17 cellular contexts compared by ENCODE assay signal in genomic region chr4:112236040-112236439, GRCh38. TPM values are rescaled to one million over a fixed set of nuclear protein-coding genes. Genes with fewer than 3 reads are reported as not detected.
DNase-seq lines count a peak whose midpoint lies in the region; ATAC-seq, FAIRE-seq and TF ChIP-seq lines count a peak whose summit lies in the region.
"Had no signal": no experiment of that assay in that cellular context is flagged by ENCODE, and none has a peak within 500 bp of the region (broad histone marks: within the 10 kb centered on the region; RNA-seq: fewer than 3 reads in every experiment).

No MANE protein-coding gene starts in this region.

- H3K27ac ChIP-seq in HepG2 (ENCODE audit: extremely low read length, insufficient read depth, low read length) (no peak overlapping the region), right lobe of liver (no peak overlapping the region), H1 (ENCODE audit: low read depth, low read length) (no peak overlapping the region)

- H3K4me3 Mint-ChIP-seq in T-helper 17 cell (peak overlapping the region; percentile 64), type B pancreatic cell (no peak overlapping the region)
- H3K4me3 Mint-ChIP-seq: B cell; CD4-positive, alpha-beta T cell had no signal

- no peak overlapping the region for H2BK120ac ChIP-seq in H1 (replicated peaks; ENCODE audit: low read depth, low read length)

- TF ChIP-seq CTCF in HepG2 (CRISPR knock-in tag; IDR thresholded peaks at IDR 0.05) (no peak), right lobe of liver (IDR thresholded peaks at IDR 0.05) (no peak), H1 (IDR thresholded peaks at IDR 0.05; ENCODE audit: control extremely low read depth in 1 of 3, insufficient read depth in 1 of 3, low read depth in 1 of 3, low read length in 3 of 3) (no peak), type B pancreatic cell (conservative IDR thresholded peaks at IDR 0.05) (no peak), GM13976 (IDR thresholded peaks at IDR 0.05; ENCODE audit: borderline replicate concordance, control extremely low read depth, extremely low read depth, insufficient read depth, missing control alignments) (no peak)

- H2AFZ ChIP-seq in HepG2 (ENCODE audit: low read length) (no peak overlapping the region), H1 (ENCODE audit: low read length) (no peak overlapping the region)

- FAIRE-seq in HepG2 (lab: Jason Lieb, UNC): no peak
- FAIRE-seq in H1 (lab: Jason Lieb, UNC): no peak
- FAIRE-seq: GM12878 had no signal

- no peaks in the 10 kb centered on the region for H3K9me3 Mint-ChIP-seq in type B pancreatic cell
- H3K9me3 Mint-ChIP-seq: CD4-positive, alpha-beta T cell had no signal

- no peak overlapping the region for H2AK5ac ChIP-seq in H1 (ENCODE audit: low read depth, low read length)

- no peak overlapping the region for H4K8ac ChIP-seq in H1 (ENCODE audit: extremely low read depth, insufficient read depth, low read length)

- H3K27me3 ChIP-seq in HepG2 (ENCODE audit: control insufficient read depth in 1 of 2, insufficient read depth in 2 of 2, low read length in 2 of 2) (no peaks in the 10 kb centered on the region; a peak in 1 of 5 replicates), right lobe of liver (no peaks in the 10 kb centered on the region), H1 (replicated peaks in 1 of 4; ENCODE audit: control insufficient read depth in 3 of 4, extremely low read depth in 1 of 4, insufficient read depth in 3 of 4, low read length in 3 of 4) (no peaks in the 10 kb centered on the region)

- peaks cover 23% of the 10 kb centered on the region for H4K20me1 ChIP-seq in HepG2 (ENCODE audit: insufficient read depth, low read length)
- peaks cover 3 to 6% of the 10 kb centered on the region in 2 experiments for H4K20me1 ChIP-seq in H1 (replicated peaks in 1 of 2; ENCODE audit: control insufficient read depth in 1 of 2, insufficient read depth in 2 of 2, low read length in 2 of 2)

- peaks cover 16% of the 10 kb centered on the region for H3K36me3 Mint-ChIP-seq in T-helper 17 cell (ENCODE audit: low read depth)
- peaks cover 4% of the 10 kb centered on the region for H3K36me3 Mint-ChIP-seq in type B pancreatic cell

- POLR2A ChIA-PET in HepG2 (lab: Yijun Ruan, JAX) (interaction anchor here (0.9 to 1.1 kb wide), 2 partner anchors 21 to 134 kb away, joined by 3 to 4 read pairs; no protein-coding TSS in a partner anchor), H1 (lab: Charles Lee; ENCODE audit: partially characterized antibody) (interaction anchor here (0.7 kb wide), 1 partner anchor 73 kb away, joined by 3 read pairs; no protein-coding TSS in a partner anchor)

- TF ChIP-seq POLR2A in HepG2 (IDR thresholded peaks at IDR 0.05; ENCODE audit: insufficient read depth in 1 of 2, low read depth in 2 of 2, low read length in 2 of 2): no peak
- no peak for TF ChIP-seq POLR2A in right lobe of liver (IDR thresholded peaks at IDR 0.05)
- no peak for TF ChIP-seq POLR2A in H1 (IDR thresholded peaks at IDR 0.05; ENCODE audit: control extremely low read depth in 1 of 2, low read depth in 2 of 2, low read length in 2 of 2)

- no peak overlapping the region for H3K56ac ChIP-seq in H1 (replicated peaks; ENCODE audit: insufficient read length, low read depth, low read length)

- H2BK15ac ChIP-seq in H1 (ENCODE audit: low read length): no peak overlapping the region

- TF ChIP-seq RAD21 in HepG2 (CRISPR knock-in tag; IDR thresholded peaks at IDR 0.05) (no peak), H1 (IDR thresholded peaks at IDR 0.05 in 1 of 2, conservative IDR thresholded peaks at IDR 0.05 in 1 of 2; ENCODE audit: low read depth in 2 of 2, low read length in 2 of 2) (no peak)

- H3K27ac Mint-ChIP-seq in T-helper 17 cell (no peak overlapping the region), type B pancreatic cell (peak overlapping the region; percentile 2)
- H3K27ac Mint-ChIP-seq: B cell; CD4-positive, alpha-beta T cell had no signal

- peaks cover 54% of the 10 kb centered on the region for H3K4me1 ChIP-seq in HepG2 (ENCODE audit: insufficient read depth, low read length)
- H3K4me1 ChIP-seq in right lobe of liver: peaks cover 0 to 17% (median 7%) of the 10 kb centered on the region in 4 donors
- peaks cover 0 to 3% (median 0%) of the 10 kb centered on the region in 4 experiments; a peak in 1 of 7 replicates for H3K4me1 ChIP-seq in H1 (replicated peaks in 1 of 4; ENCODE audit: control insufficient read depth in 3 of 4, insufficient read depth in 4 of 4, low read length in 3 of 4)

- H2BK5ac ChIP-seq in H1 (ENCODE audit: low read depth, low read length): no peak overlapping the region

- H2BK12ac ChIP-seq in H1 (ENCODE audit: low read depth, low read length): no peak overlapping the region

- CTCF ChIA-PET in HepG2 (lab: Yijun Ruan, JAX; ENCODE audit: low intra/inter-chr PET ratio, low total read pairs): interaction anchor here (1.8 to 3.1 kb wide), 2 partner anchors 22 to 136 kb away, joined by 14 to 36 read pairs; no protein-coding TSS in a partner anchor
- CTCF ChIA-PET in H1 (lab: Charles Lee; ENCODE audit: partially characterized antibody): interaction anchor here (0.6 to 8.7 kb wide), 16 partner anchors 9 to 934 kb away, joined by 3 to 97 read pairs (median 3); no protein-coding TSS in a partner anchor

- intact Hi-C loops in HepG2 (cut with micrococcal nuclease; ENCODE audit: unreplicated experiment) (no loop called here), right lobe of liver (cut with DNase I) (loop anchor here in 1 of 2 donors (10.0 kb wide), 1 partner anchor 131 kb away; no protein-coding TSS in a partner anchor)

- no peak overlapping the region for H3K18ac ChIP-seq in H1 (ENCODE audit: extremely low read depth, low read length)

- H3K4me1 Mint-ChIP-seq in T-helper 17 cell (peaks cover 48% of the 10 kb centered on the region), type B pancreatic cell (ENCODE audit: unreplicated experiment) (peaks cover 40% of the 10 kb centered on the region)

- no TSS peak for BruUV-seq in HepG2 (replicated peaks; lab: Mats Ljungman, UMichigan)

- H3K23me2 ChIP-seq in H1 (ENCODE audit: low read depth, low read length): peaks cover 4% of the 10 kb centered on the region; the same call in 1 of the 2 replicates

- no peak overlapping the region for H2BK20ac ChIP-seq in H1 (ENCODE audit: low read length)

- peaks cover 82% of the 10 kb centered on the region for H3K79me2 ChIP-seq in HepG2 (ENCODE audit: insufficient read depth, low read length)
- peaks cover 8 to 84% of the 10 kb centered on the region in 2 experiments for H3K79me2 ChIP-seq in H1 (ENCODE audit: control insufficient read depth in 1 of 2, insufficient read depth in 2 of 2, low read length in 2 of 2)

- no peaks in the 10 kb centered on the region for H3K27me3 Mint-ChIP-seq in T-helper 17 cell
- H3K27me3 Mint-ChIP-seq in type B pancreatic cell: no peaks in the 10 kb centered on the region
- H3K27me3 Mint-ChIP-seq: B cell; CD4-positive, alpha-beta T cell had no signal

- DNase-seq in HepG2 (ENCODE audit: low spot score): no peak
- no peak for DNase-seq in right lobe of liver
- DNase-seq in T-helper 17 cell: no peak
- no peak for DNase-seq in H1 (ENCODE audit: low read depth in 1 of 2, low spot score in 2 of 2)
- no peak for DNase-seq in type B pancreatic cell (ENCODE audit: extremely low spot score, unreplicated experiment)
- DNase-seq in AG08396 (ENCODE audit: low spot score): no peak
- no peak for DNase-seq in GM13976 (ENCODE audit: low spot score)
- DNase-seq in NCI-H187 (lab: John Stamatoyannopoulos, UW): no peak
- DNase-seq: 8988T; ACHN; C1 segment of cervical spinal cord; CD4-positive, alpha-beta T cell; DMS79; GOT3 had no signal

- H3K79me1 ChIP-seq in H1 (ENCODE audit: low read depth, low read length): no peaks in the 10 kb centered on the region

- H3K4me2 ChIP-seq in HepG2 (ENCODE audit: low read depth, low read length) (no peak overlapping the region), H1 (ENCODE audit: insufficient read depth in 1 of 2, low read depth in 2 of 2, low read length in 2 of 2) (no peak overlapping the region)

- H4K91ac ChIP-seq in H1 (replicated peaks; ENCODE audit: insufficient read length, low read length): no peak overlapping the region

- H4K5ac ChIP-seq in H1 (ENCODE audit: insufficient read length, low read depth, low read length): no peak overlapping the region

- no peak overlapping the region for H3K23ac ChIP-seq in H1 (ENCODE audit: insufficient read length)

- H3K9ac ChIP-seq in HepG2 (ENCODE audit: insufficient read depth, low read depth, low read length): no peak overlapping the region
- no peak overlapping the region for H3K9ac ChIP-seq in H1 (replicated peaks in 1 of 4; ENCODE audit: extremely low read depth in 1 of 4, low read depth in 3 of 4, low read length in 3 of 4)

- ATAC-seq in HepG2: no peak
- ATAC-seq in right lobe of liver: no peak
- ATAC-seq in T-helper 17 cell: no peak
- ATAC-seq: GM12878 had no signal

- 99% methylated on average over 2 of the region's 2 CpGs for WGBS in HepG2 (ENCODE audit: low lambda C conversion rate)
- WGBS in right lobe of liver (ENCODE audit: insufficient coverage, low coverage, low lambda C conversion rate, missing lambda C conversion rate): 90% methylated on average over 2 of the region's 2 CpGs
- WGBS in H1 (ENCODE audit: extremely low coverage in 1 of 2, insufficient coverage in 1 of 2, insufficient read length in 1 of 2, insufficient replicate concordance in 2 of 2, low coverage in 1 of 2, low lambda C conversion rate in 2 of 2, missing lambda C conversion rate in 1 of 2), 2 experiments: 97% methylated on average over 2 of the region's 2 CpGs; no CpG with 5 or more reads in 1 of the 2 experiments

- peaks cover 0 to 16% of the 10 kb centered on the region in 2 experiments; a peak in 4 of 5 replicates for H3K36me3 ChIP-seq in HepG2 (replicated peaks in 1 of 2; ENCODE audit: control insufficient read depth in 1 of 2, insufficient read depth in 2 of 2, low read length in 2 of 2)
- no peaks in the 10 kb centered on the region for H3K36me3 ChIP-seq in right lobe of liver
- H3K36me3 ChIP-seq in H1 (ENCODE audit: control insufficient read depth in 2 of 4, insufficient read depth in 4 of 4, low read length in 3 of 4): no peaks in the 10 kb centered on the region
- H3K36me3 ChIP-seq: HAP-1 had no signal

- H3K9me3 ChIP-seq in HepG2 (ENCODE audit: low read length) (no peaks in the 10 kb centered on the region), right lobe of liver (no peaks in the 10 kb centered on the region), T-helper 17 cell (ENCODE audit: control insufficient read depth, low read length, poor library complexity, severe bottlenecking) (no peaks in the 10 kb centered on the region), H1 (ENCODE audit: insufficient read depth in 2 of 2, low read depth in 1 of 2, low read length in 1 of 2) (no peaks in the 10 kb centered on the region)
- H3K9me3 ChIP-seq: HAP-1 had no signal

- no peak for TF ChIP-seq EP300 in HepG2 (IDR thresholded peaks at IDR 0.05; ENCODE audit: low read depth in 2 of 2, low read length in 2 of 2)
- no peak for TF ChIP-seq EP300 in HepG2 (CRISPR knock-in tag; IDR thresholded peaks at IDR 0.05; ENCODE audit: borderline replicate concordance)
- TF ChIP-seq EP300 in H1 (IDR thresholded peaks at IDR 0.05; ENCODE audit: borderline replicate concordance in 1 of 2, low read depth in 2 of 2, low read length in 2 of 2): no peak

- H3K4ac ChIP-seq in H1 (replicated peaks; ENCODE audit: insufficient read length, low read depth, low read length): no peak overlapping the region

- H3K4me3 ChIP-seq in HepG2 (replicated peaks in 1 of 3; ENCODE audit: insufficient read depth in 1 of 3, low read depth in 2 of 3, low read length in 3 of 3) (no peak overlapping the region), right lobe of liver (no peak overlapping the region), H1 (ENCODE audit: extremely low read depth in 1 of 4, insufficient read depth in 2 of 4, low read depth in 3 of 4, low read length in 4 of 4) (no peak overlapping the region)
- H3K4me3 ChIP-seq: GM12878, HAP-1 had no signal

- no peak overlapping the region for H3K14ac ChIP-seq in H1 (ENCODE audit: insufficient read length)

- in situ Hi-C loops in HepG2 (cut with HindIII; ENCODE audit: extremely low pct_ligation_motif_present, low pct_unique_long_range_greater_than_20kb) (no loop called here), GM13976 (cut with MboI; ENCODE audit: low sequenced_read_pairs, unreplicated experiment) (loop anchor here (5.0 kb wide), 1 partner anchor 134 kb away; no protein-coding TSS in a partner anchor)

RNA-seq across cellular contexts. Expression of gene AP1AR, which starts 4.5 kb away (rescaled TPM):
- total RNA-seq in HepG2 (2016; rRNA removed; fragmentation: Illumina TruSeq; extraction: Trizol) (39.9 and 43.5 TPM in 2 replicates), right lobe of liver (10 to 100 TPM in 4 of 6 experiments, 1 to 10 TPM in 2; 9.2 to 13.8 (median 11.1) TPM), T-helper 17 cell (10 to 100 TPM; 10.4 to 15.2 TPM), type B pancreatic cell (ENCODE audit: low replicate concordance) (14.5 and 18.9 TPM in 2 replicates)
- 9.9 and 12.4 TPM in 2 replicates for total RNA-seq in HepG2 (2016; cell fraction: cytosol; rRNA removed; fragmentation: Illumina TruSeq; extraction: Trizol; ENCODE audit: low read depth)
- total RNA-seq in HepG2 (2016; cell fraction: insoluble cytoplasmic fraction; rRNA removed; fragmentation: Illumina TruSeq; extraction: Trizol): 37.3 and 48.0 TPM in 2 replicates
- 32.1 and 34.9 TPM in 2 replicates for total RNA-seq in HepG2 (2016; cell fraction: membrane; rRNA removed; fragmentation: Illumina TruSeq; extraction: Trizol)
- 36.3 and 37.1 TPM in 2 replicates for total RNA-seq in HepG2 (2016; cell fraction: nucleus; rRNA removed; fragmentation: Illumina TruSeq; extraction: Trizol)
- polyA plus RNA-seq in HepG2 (2011; rRNA removed) (18.7 and 24.9 TPM in 2 replicates), H1 (2011; rRNA removed) (5.3 and 7.2 TPM in 2 replicates)
- polyA plus RNA-seq in HepG2 (2011; cell fraction: cytosol; rRNA removed): 9.4 and 12.4 TPM in 2 replicates
- polyA plus RNA-seq in HepG2 (2011; cell fraction: nucleus; rRNA removed): 16.5 and 18.1 TPM in 2 replicates
- polyA plus RNA-seq in HepG2 (2012): 34.5 and 45.9 TPM in 2 replicates
- polyA plus RNA-seq in HepG2 (2016; cell fraction: cytosol; fragmentation: Illumina TruSeq; extraction: Trizol; ENCODE audit: low read depth): 5.6 and 9.0 TPM in 2 replicates
- polyA plus RNA-seq in HepG2 (2016; cell fraction: insoluble cytoplasmic fraction; fragmentation: Illumina TruSeq; extraction: Trizol; ENCODE audit: low read depth): 42.9 and 47.4 TPM in 2 replicates
- 18.8 and 22.4 TPM in 2 replicates for polyA plus RNA-seq in HepG2 (2016; cell fraction: membrane; fragmentation: Illumina TruSeq; extraction: Trizol; ENCODE audit: low read depth)
- polyA plus RNA-seq in HepG2 (2016; cell fraction: nucleus; fragmentation: Illumina TruSeq; extraction: Trizol; ENCODE audit: insufficient read depth, low read depth): 47.3 and 50.7 TPM in 2 replicates
- polyA minus RNA-seq in HepG2 (2011; rRNA and poly(A)+ RNA removed; ENCODE audit: low replicate concordance): 2.5 and 22.2 TPM in 2 replicates
- 30.6 and 31.0 TPM in 2 replicates for polyA minus RNA-seq in HepG2 (2011; cell fraction: cytosol; rRNA and poly(A)+ RNA removed)
- 47.1 and 50.7 TPM in 2 replicates for polyA minus RNA-seq in HepG2 (2011; cell fraction: nucleus; rRNA and poly(A)+ RNA removed)
- 26.9 and 27.7 TPM in 2 replicates for total RNA-seq in H1 (2021; fragmentation: NEBNext Ultra II Directional; extraction: Animal tissue kit (Norgen Biotek cat#: 25700))
- 13.6 TPM for polyA plus RNA-seq in H1 (2011; cell fraction: cytosol; rRNA removed)
- 16.1 TPM for polyA plus RNA-seq in H1 (2011; cell fraction: nucleus; rRNA removed)
- polyA plus RNA-seq in H1 (2012, experiment 1 of 2): 9.8 to 16.0 TPM (median 10.7 TPM) in 4 replicates
- 5.7 TPM for polyA plus RNA-seq in H1 (2012, experiment 2 of 2)
- polyA plus RNA-seq in H1 (2013, experiment 1 of 2): 14.5 TPM
- polyA plus RNA-seq in H1 (2013, experiment 2 of 2): 13.2 TPM
- 1.8 and 5.4 TPM in 2 replicates for polyA minus RNA-seq in H1 (2011; rRNA and poly(A)+ RNA removed)
- 22.8 TPM for polyA minus RNA-seq in H1 (2011; cell fraction: cytosol; rRNA and poly(A)+ RNA removed)
- 22.9 TPM for polyA minus RNA-seq in H1 (2011; cell fraction: nucleus; rRNA and poly(A)+ RNA removed)

RNA-seq across cellular contexts. Expression of gene TIFA, which starts 49.7 kb away (rescaled TPM):
- 8.5 and 13.7 TPM in 2 replicates for total RNA-seq in HepG2 (2016; rRNA removed; fragmentation: Illumina TruSeq; extraction: Trizol)
- 1.8 and 2.6 TPM in 2 replicates for total RNA-seq in HepG2 (2016; cell fraction: cytosol; rRNA removed; fragmentation: Illumina TruSeq; extraction: Trizol; ENCODE audit: low read depth)
- total RNA-seq in HepG2 (2016; cell fraction: insoluble cytoplasmic fraction; rRNA removed; fragmentation: Illumina TruSeq; extraction: Trizol): 9.1 and 14.5 TPM in 2 replicates
- total RNA-seq in HepG2 (2016; cell fraction: membrane; rRNA removed; fragmentation: Illumina TruSeq; extraction: Trizol): 7.0 and 9.0 TPM in 2 replicates
- 5.7 and 5.9 TPM in 2 replicates for total RNA-seq in HepG2 (2016; cell fraction: nucleus; rRNA removed; fragmentation: Illumina TruSeq; extraction: Trizol)
- polyA plus RNA-seq in HepG2 (2011; rRNA removed): 2.6 and 2.9 TPM in 2 replicates
- polyA plus RNA-seq in HepG2 (2011; cell fraction: cytosol; rRNA removed): 1.5 and 1.7 TPM in 2 replicates
- 0.35 and 0.57 TPM in 2 replicates for polyA plus RNA-seq in HepG2 (2011; cell fraction: nucleus; rRNA removed)
- 3.3 and 6.0 TPM in 2 replicates for polyA plus RNA-seq in HepG2 (2012)
- polyA plus RNA-seq in HepG2 (2016; cell fraction: cytosol; fragmentation: Illumina TruSeq; extraction: Trizol; ENCODE audit: low read depth): 1.5 and 1.7 TPM in 2 replicates
- polyA plus RNA-seq in HepG2 (2016; cell fraction: insoluble cytoplasmic fraction; fragmentation: Illumina TruSeq; extraction: Trizol; ENCODE audit: low read depth): 11.1 and 15.7 TPM in 2 replicates
- 2.8 and 3.1 TPM in 2 replicates for polyA plus RNA-seq in HepG2 (2016; cell fraction: membrane; fragmentation: Illumina TruSeq; extraction: Trizol; ENCODE audit: low read depth)
- polyA plus RNA-seq in HepG2 (2016; cell fraction: nucleus; fragmentation: Illumina TruSeq; extraction: Trizol; ENCODE audit: insufficient read depth, low read depth): 4.0 and 7.8 TPM in 2 replicates
- polyA minus RNA-seq in HepG2 (2011; rRNA and poly(A)+ RNA removed; ENCODE audit: low replicate concordance): 2.2 and 3.3 TPM in 2 replicates
- polyA minus RNA-seq in HepG2 (2011; cell fraction: cytosol; rRNA and poly(A)+ RNA removed): 2.3 and 2.6 TPM in 2 replicates
- 2.1 and 4.0 TPM in 2 replicates for polyA minus RNA-seq in HepG2 (2011; cell fraction: nucleus; rRNA and poly(A)+ RNA removed)
- 10 to 100 TPM in 1 of 6 experiments, 1 to 10 TPM in 5; 4.7 to 13.4 (median 5.5) TPM for total RNA-seq in right lobe of liver
- 10 to 100 TPM; 38.4 to 98.7 TPM for total RNA-seq in T-helper 17 cell
- 2.7 and 2.9 TPM in 2 replicates for total RNA-seq in H1 (2021; fragmentation: NEBNext Ultra II Directional; extraction: Animal tissue kit (Norgen Biotek cat#: 25700))
- polyA plus RNA-seq in H1 (2011; rRNA removed): 0.42 and 0.77 TPM in 2 replicates
- polyA plus RNA-seq in H1 (2011; cell fraction: cytosol; rRNA removed): 0.81 TPM
- 0.36 TPM for polyA plus RNA-seq in H1 (2011; cell fraction: nucleus; rRNA removed)
- polyA plus RNA-seq in H1 (2012, experiment 1 of 2): 1.2 to 2.5 TPM (median 1.6 TPM) in 4 replicates
- 1.4 TPM for polyA plus RNA-seq in H1 (2012, experiment 2 of 2)
- polyA plus RNA-seq in H1 (2013, experiment 1 of 2): 2.2 TPM
- polyA plus RNA-seq in H1 (2013, experiment 2 of 2): 2.0 TPM
- 1.1 and 1.2 TPM in 2 replicates for polyA minus RNA-seq in H1 (2011; rRNA and poly(A)+ RNA removed)
- polyA minus RNA-seq in H1 (2011; cell fraction: cytosol; rRNA and poly(A)+ RNA removed): 0.66 TPM
- polyA minus RNA-seq in H1 (2011; cell fraction: nucleus; rRNA and poly(A)+ RNA removed): 1.6 TPM
- 13.7 and 15.6 TPM in 2 replicates for total RNA-seq in type B pancreatic cell (ENCODE audit: low replicate concordance)

Comparison
In these comparisons a context has a peak if more than half of its experiments do, and no peak if none do; other contexts are left out.
1. Of the 41 proteins assayed by ChIP-seq in both HepG2 and H1: peak only in HepG2: none; only in H1: none; in both: MAFK; in neither: 40.